ENCODE assay signal across 1 cellular context in genomic region chr11:67119577-67120391, GRCh38.
TF ChIP-seq lines count a peak whose summit lies in the region.

No MANE protein-coding gene starts in this region.

TF ChIP-seq in H1, 55 proteins besides CTCF, POLR2A, EP300 and RAD21:
- TF ChIP-seq CHD2 (IDR thresholded peaks at IDR 0.05; ENCODE audit: low read length) (no peak), SRF (IDR thresholded peaks at IDR 0.05; ENCODE audit: low read depth, low read length) (no peak), KDM5A (IDR thresholded peaks at IDR 0.05; ENCODE audit: low read length) (no peak), ASH2L (IDR thresholded peaks at IDR 0.05; ENCODE audit: low read length) (peak; percentile 49), SP2 (IDR thresholded peaks at IDR 0.05; ENCODE audit: low read length) (no peak), PHF8 (conservative IDR thresholded peaks at IDR 0.05; ENCODE audit: low read depth, low read length) (no peak), POU5F1 (IDR thresholded peaks at IDR 0.05; ENCODE audit: low read depth, low read length) (no peak)
